Comparison of ENCODE assay signal across 1 cellular context in the genomic region with DNA sequence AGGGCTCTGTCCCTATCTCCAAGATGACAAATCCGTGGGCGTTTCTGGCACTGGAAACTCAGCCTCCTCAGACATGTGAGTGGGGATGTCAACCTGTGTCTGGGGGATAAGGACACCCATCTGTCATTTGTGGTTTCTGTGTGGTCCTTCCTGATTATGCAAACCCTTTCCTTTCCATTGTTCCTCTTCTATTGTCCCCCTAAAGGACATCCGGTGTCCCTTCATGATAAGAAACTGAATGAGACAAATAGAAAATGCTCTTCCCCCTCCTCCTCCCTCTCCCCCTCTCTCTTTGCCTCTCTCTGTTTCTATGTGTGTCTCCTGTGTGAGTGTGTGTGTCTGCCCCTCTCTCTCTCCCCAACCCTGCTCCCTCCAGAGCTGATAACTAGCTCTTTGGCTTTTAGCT.
TF ChIP-seq lines count a peak whose summit lies in the region.

No MANE protein-coding gene starts in this region.

TF ChIP-seq in K562, 482 proteins besides CTCF, POLR2A, EP300 and RAD21 (continued from another document and continues in another):
- TF ChIP-seq, protein P1, sequence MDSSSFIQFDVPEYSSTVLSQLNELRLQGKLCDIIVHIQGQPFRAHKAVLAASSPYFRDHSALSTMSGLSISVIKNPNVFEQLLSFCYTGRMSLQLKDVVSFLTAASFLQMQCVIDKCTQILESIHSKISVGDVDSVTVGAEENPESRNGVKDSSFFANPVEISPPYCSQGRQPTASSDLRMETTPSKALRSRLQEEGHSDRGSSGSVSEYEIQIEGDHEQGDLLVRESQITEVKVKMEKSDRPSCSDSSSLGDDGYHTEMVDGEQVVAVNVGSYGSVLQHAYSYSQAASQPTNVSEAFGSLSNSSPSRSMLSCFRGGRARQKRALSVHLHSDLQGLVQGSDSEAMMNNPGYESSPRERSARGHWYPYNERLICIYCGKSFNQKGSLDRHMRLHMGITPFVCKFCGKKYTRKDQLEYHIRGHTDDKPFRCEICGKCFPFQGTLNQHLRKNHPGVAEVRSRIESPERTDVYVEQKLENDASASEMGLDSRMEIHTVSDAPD (CRISPR knock-in tag; IDR thresholded peaks at IDR 0.05) = no peak
- TF ChIP-seq ZFX (CRISPR knock-in tag; IDR thresholded peaks at IDR 0.05) = no peak
- TF ChIP-seq BRF2 (IDR thresholded peaks at IDR 0.05; ENCODE audit: borderline replicate concordance, insufficient read depth, insufficient read length) = no peak
- TF ChIP-seq ELF1 (tag; IDR thresholded peaks at IDR 0.05) = no peak
- no peak for TF ChIP-seq ZNF644 (tag; IDR thresholded peaks at IDR 0.05; ENCODE audit: low read depth)
- TF ChIP-seq ZMIZ1 (IDR thresholded peaks at IDR 0.05; ENCODE audit: low read depth in 2 of 2, low read length in 2 of 2) = no peak
- no peak for TF ChIP-seq TCF15 (CRISPR knock-in tag; IDR thresholded peaks at IDR 0.05)
- TF ChIP-seq RBM17 (IDR thresholded peaks at IDR 0.05; ENCODE audit: borderline replicate concordance, low read depth, low read length) = no peak
- TF ChIP-seq, protein P2, sequence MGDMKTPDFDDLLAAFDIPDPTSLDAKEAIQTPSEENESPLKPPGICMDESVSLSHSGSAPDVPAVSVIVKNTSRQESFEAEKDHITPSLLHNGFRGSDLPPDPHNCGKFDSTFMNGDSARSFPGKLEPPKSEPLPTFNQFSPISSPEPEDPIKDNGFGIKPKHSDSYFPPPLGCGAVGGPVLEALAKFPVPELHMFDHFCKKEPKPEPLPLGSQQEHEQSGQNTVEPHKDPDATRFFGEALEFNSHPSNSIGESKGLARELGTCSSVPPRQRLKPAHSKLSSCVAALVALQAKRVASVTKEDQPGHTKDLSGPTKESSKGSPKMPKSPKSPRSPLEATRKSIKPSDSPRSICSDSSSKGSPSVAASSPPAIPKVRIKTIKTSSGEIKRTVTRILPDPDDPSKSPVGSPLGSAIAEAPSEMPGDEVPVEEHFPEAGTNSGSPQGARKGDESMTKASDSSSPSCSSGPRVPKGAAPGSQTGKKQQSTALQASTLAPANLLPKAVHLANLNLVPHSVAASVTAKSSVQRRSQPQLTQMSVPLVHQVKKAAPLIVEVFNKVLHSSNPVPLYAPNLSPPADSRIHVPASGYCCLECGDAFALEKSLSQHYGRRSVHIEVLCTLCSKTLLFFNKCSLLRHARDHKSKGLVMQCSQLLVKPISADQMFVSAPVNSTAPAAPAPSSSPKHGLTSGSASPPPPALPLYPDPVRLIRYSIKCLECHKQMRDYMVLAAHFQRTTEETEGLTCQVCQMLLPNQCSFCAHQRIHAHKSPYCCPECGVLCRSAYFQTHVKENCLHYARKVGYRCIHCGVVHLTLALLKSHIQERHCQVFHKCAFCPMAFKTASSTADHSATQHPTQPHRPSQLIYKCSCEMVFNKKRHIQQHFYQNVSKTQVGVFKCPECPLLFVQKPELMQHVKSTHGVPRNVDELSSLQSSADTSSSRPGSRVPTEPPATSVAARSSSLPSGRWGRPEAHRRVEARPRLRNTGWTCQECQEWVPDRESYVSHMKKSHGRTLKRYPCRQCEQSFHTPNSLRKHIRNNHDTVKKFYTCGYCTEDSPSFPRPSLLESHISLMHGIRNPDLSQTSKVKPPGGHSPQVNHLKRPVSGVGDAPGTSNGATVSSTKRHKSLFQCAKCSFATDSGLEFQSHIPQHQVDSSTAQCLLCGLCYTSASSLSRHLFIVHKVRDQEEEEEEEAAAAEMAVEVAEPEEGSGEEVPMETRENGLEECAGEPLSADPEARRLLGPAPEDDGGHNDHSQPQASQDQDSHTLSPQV (IDR thresholded peaks at IDR 0.05) = no peak
- no peak for TF ChIP-seq CBFB (CRISPR knock-in tag; IDR thresholded peaks at IDR 0.05)
- TF ChIP-seq XRCC5 (IDR thresholded peaks at IDR 0.05; ENCODE audit: low read depth, low read length) = no peak
- TF ChIP-seq ZNF780A (CRISPR knock-in tag; IDR thresholded peaks at IDR 0.05) = no peak
- no peak for TF ChIP-seq PTRF (tag; IDR thresholded peaks at IDR 0.05)
- no peak for TF ChIP-seq TCFL5 (CRISPR knock-in tag; conservative IDR thresholded peaks at IDR 0.05)
- TF ChIP-seq, protein P3, sequence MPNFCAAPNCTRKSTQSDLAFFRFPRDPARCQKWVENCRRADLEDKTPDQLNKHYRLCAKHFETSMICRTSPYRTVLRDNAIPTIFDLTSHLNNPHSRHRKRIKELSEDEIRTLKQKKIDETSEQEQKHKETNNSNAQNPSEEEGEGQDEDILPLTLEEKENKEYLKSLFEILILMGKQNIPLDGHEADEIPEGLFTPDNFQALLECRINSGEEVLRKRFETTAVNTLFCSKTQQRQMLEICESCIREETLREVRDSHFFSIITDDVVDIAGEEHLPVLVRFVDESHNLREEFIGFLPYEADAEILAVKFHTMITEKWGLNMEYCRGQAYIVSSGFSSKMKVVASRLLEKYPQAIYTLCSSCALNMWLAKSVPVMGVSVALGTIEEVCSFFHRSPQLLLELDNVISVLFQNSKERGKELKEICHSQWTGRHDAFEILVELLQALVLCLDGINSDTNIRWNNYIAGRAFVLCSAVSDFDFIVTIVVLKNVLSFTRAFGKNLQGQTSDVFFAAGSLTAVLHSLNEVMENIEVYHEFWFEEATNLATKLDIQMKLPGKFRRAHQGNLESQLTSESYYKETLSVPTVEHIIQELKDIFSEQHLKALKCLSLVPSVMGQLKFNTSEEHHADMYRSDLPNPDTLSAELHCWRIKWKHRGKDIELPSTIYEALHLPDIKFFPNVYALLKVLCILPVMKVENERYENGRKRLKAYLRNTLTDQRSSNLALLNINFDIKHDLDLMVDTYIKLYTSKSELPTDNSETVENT (CRISPR knock-in tag; IDR thresholded peaks at IDR 0.05) = no peak
- TF ChIP-seq ZNF253 (CRISPR knock-in tag; conservative IDR thresholded peaks at IDR 0.05) = no peak
- TF ChIP-seq NCOR1 (IDR thresholded peaks at IDR 0.05) = peak; percentile 93
- TF ChIP-seq CREB5 (CRISPR knock-in tag; IDR thresholded peaks at IDR 0.05) = no peak
- TF ChIP-seq ZNF3 (CRISPR knock-in tag; IDR thresholded peaks at IDR 0.05) = no peak
- TF ChIP-seq ZFPM2 (CRISPR knock-in tag; IDR thresholded peaks at IDR 0.05) = no peak
- TF ChIP-seq, protein P4, sequence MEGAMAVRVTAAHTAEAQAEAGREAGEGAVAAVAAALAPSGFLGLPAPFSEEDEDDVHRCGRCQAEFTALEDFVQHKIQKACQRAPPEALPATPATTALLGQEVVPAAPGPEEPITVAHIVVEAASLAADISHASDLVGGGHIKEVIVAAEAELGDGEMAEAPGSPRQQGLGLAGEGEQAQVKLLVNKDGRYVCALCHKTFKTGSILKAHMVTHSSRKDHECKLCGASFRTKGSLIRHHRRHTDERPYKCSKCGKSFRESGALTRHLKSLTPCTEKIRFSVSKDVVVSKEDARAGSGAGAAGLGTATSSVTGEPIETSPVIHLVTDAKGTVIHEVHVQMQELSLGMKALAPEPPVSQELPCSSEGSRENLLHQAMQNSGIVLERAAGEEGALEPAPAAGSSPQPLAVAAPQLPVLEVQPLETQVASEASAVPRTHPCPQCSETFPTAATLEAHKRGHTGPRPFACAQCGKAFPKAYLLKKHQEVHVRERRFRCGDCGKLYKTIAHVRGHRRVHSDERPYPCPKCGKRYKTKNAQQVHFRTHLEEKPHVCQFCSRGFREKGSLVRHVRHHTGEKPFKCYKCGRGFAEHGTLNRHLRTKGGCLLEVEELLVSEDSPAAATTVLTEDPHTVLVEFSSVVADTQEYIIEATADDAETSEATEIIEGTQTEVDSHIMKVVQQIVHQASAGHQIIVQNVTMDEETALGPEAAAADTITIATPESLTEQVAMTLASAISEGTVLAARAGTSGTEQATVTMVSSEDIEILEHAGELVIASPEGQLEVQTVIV (CRISPR knock-in tag; IDR thresholded peaks at IDR 0.05; ENCODE audit: borderline replicate concordance) = no peak
- TF ChIP-seq ARID1B (IDR thresholded peaks at IDR 0.05) = peak; percentile 92
- no peak for TF ChIP-seq KAT2B (IDR thresholded peaks at IDR 0.05; ENCODE audit: low read depth, low read length)
- no peak for TF ChIP-seq NFATC3 (IDR thresholded peaks at IDR 0.05)
- no peak for TF ChIP-seq IRF9 (tag; IDR thresholded peaks at IDR 0.05)
- TF ChIP-seq JUNB (CRISPR knock-in tag; conservative IDR thresholded peaks at IDR 0.05) = no peak
- TF ChIP-seq ZNF384 (IDR thresholded peaks at IDR 0.05; ENCODE audit: low read depth, low read length) = no peak
- TF ChIP-seq SAFB2 (IDR thresholded peaks at IDR 0.05; ENCODE audit: borderline replicate concordance, low read depth, low read length, severe bottlenecking) = no peak
- TF ChIP-seq MECOM (CRISPR knock-in tag; IDR thresholded peaks at IDR 0.05) = no peak
- TF ChIP-seq GMEB1 (CRISPR knock-in tag; IDR thresholded peaks at IDR 0.05) = no peak
- TF ChIP-seq TRIM28 (IDR thresholded peaks at IDR 0.05) = no peak
- no peak for TF ChIP-seq TSC22D4 (tag; IDR thresholded peaks at IDR 0.05)
- TF ChIP-seq RUNX1 (IDR thresholded peaks at IDR 0.05; ENCODE audit: low read depth) = peak; percentile 61; the same call in 1 of the 2 replicates
- no peak for TF ChIP-seq ZNF311 (CRISPR knock-in tag; IDR thresholded peaks at IDR 0.05)
- TF ChIP-seq, protein P5, sequence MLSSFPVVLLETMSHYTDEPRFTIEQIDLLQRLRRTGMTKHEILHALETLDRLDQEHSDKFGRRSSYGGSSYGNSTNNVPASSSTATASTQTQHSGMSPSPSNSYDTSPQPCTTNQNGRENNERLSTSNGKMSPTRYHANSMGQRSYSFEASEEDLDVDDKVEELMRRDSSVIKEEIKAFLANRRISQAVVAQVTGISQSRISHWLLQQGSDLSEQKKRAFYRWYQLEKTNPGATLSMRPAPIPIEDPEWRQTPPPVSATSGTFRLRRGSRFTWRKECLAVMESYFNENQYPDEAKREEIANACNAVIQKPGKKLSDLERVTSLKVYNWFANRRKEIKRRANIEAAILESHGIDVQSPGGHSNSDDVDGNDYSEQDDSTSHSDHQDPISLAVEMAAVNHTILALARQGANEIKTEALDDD (IDR thresholded peaks at IDR 0.05) = peak; percentile 50; the same call in 1 of the 2 replicates
- no peak for TF ChIP-seq ZNF408 (CRISPR knock-in tag; IDR thresholded peaks at IDR 0.05; ENCODE audit: low read depth)
- 0 out of 2 replicates have a peak, but pooled peaks have one; percentile 47 for TF ChIP-seq EHMT2 (IDR thresholded peaks at IDR 0.05)
